ENCODE assay signal across 9 cellular contexts in genomic region chr2:96204836-96205235, GRCh38. TPM values are rescaled to one million over a fixed set of nuclear protein-coding genes. Genes with fewer than 3 reads are reported as not detected.
A peak's percentile ranks its signal among the peaks of the same experiment; 100 is the strongest.
DNase-seq lines count a peak whose midpoint lies in the region; ATAC-seq and TF ChIP-seq lines count a peak whose summit lies in the region.
"Had no signal": no experiment of that assay in that cellular context is flagged by ENCODE, and none has a peak within 500 bp of the region (broad histone marks: within the 10 kb centered on the region; RNA-seq: fewer than 3 reads in every experiment).

No MANE protein-coding gene starts in this region.

- H3K18ac ChIP-seq in IMR-90 (ENCODE audit: low read depth, low read length): no peak overlapping the region

- H3K79me1 ChIP-seq in IMR-90 (ENCODE audit: low read depth in 1 of 2, low read length in 2 of 2): peaks cover 12 to 44% of the 10 kb centered on the region in 2 experiments

- H3K9ac ChIP-seq in IMR-90 (ENCODE audit: low read depth, low read length): no peak overlapping the region

- no peak overlapping the region for H3K56ac ChIP-seq in IMR-90 (ENCODE audit: extremely low read depth, insufficient read depth, low read length)

- H3K36me3 Mint-ChIP-seq in activated CD8-positive, alpha-beta T cell treated with anti-CD3 and anti-CD28 coated beads, Interleukin-2, amount 10 ng/mL, durations not matched to agents 7 days and 5 days (ENCODE audit: low read depth): peaks cover 40% of the 10 kb centered on the region
- no peaks in the 10 kb centered on the region for H3K36me3 Mint-ChIP-seq in glutamatergic neuron (ENCODE audit: unreplicated experiment)

- H2BK15ac ChIP-seq in IMR-90 (ENCODE audit: low read depth, low read length): no peak overlapping the region

- in situ Hi-C loops in IMR-90 (cut with MboI; ENCODE audit: low sequenced_read_pairs): no loop called here

- H3K27me3 Mint-ChIP-seq in activated CD8-positive, alpha-beta T cell treated with anti-CD3 and anti-CD28 coated beads, Interleukin-2, amount 10 ng/mL, durations not matched to agents 7 days and 5 days (ENCODE audit: low read depth): no peaks in the 10 kb centered on the region
- peaks cover 9% of the 10 kb centered on the region for H3K27me3 Mint-ChIP-seq in glutamatergic neuron (ENCODE audit: unreplicated experiment)

- H2BK120ac ChIP-seq in IMR-90 (ENCODE audit: low read depth, low read length): no peak overlapping the region

- H4K5ac ChIP-seq in IMR-90 (ENCODE audit: low read depth, low read length): no peak overlapping the region

- H2BK5ac ChIP-seq in IMR-90 (ENCODE audit: low read depth, low read length, poor library complexity, severe bottlenecking): peak overlapping the region; percentile 16

- peaks cover 15% of the 10 kb centered on the region for H3K9me1 ChIP-seq in IMR-90 (ENCODE audit: insufficient read depth, low read length)

- no peak for TF ChIP-seq POLR2A in IMR-90 (IDR thresholded peaks at IDR 0.05; ENCODE audit: low read depth, low read length)
- TF ChIP-seq POLR2A in spleen (IDR thresholded peaks at IDR 0.05): no peak

- no peak for TF ChIP-seq RAD21 in IMR-90 (IDR thresholded peaks at IDR 0.05; ENCODE audit: low read length)

- intact Hi-C loops in IMR-90 (cut with micrococcal nuclease) (loop anchor here (5.0 kb wide), 1 partner anchor 58 kb away; the partner anchor contains the start of gene DUSP2), spleen (cut with DNase I; ENCODE audit: low total_unique reads) (loop anchor here (5.0 kb wide), 1 partner anchor 62 kb away; the partner anchor contains the start of genes CIAO1 and TMEM127)

- H3K4me3 Mint-ChIP-seq in activated CD8-positive, alpha-beta T cell treated with anti-CD3 and anti-CD28 coated beads, Interleukin-2, amount 10 ng/mL, durations not matched to agents 7 days and 5 days: peak overlapping the region; percentile 38
- peak overlapping the region; percentile 53 for H3K4me3 Mint-ChIP-seq in glutamatergic neuron (ENCODE audit: unreplicated experiment)

- dilution Hi-C loops in IMR-90 (cut with HindIII; ENCODE audit: low sequenced_read_pairs, unreplicated experiment): no loop called here

- H3K14ac ChIP-seq in IMR-90 (replicated peaks; ENCODE audit: low read depth, low read length): no peak overlapping the region

- H2AFZ ChIP-seq in IMR-90 (replicated peaks; ENCODE audit: low read length, poor library complexity): no peak overlapping the region

- H2AK9ac ChIP-seq in IMR-90 (replicated peaks; ENCODE audit: low read depth, low read length, poor library complexity): no peak overlapping the region

- H3K9me3 Mint-ChIP-seq in activated CD8-positive, alpha-beta T cell treated with anti-CD3 and anti-CD28 coated beads, Interleukin-2, amount 10 ng/mL, durations not matched to agents 7 days and 5 days (ENCODE audit: insufficient read depth): no peaks in the 10 kb centered on the region
- peaks cover 6% of the 10 kb centered on the region for H3K9me3 Mint-ChIP-seq in glutamatergic neuron (ENCODE audit: unreplicated experiment)

- H3K27me3 ChIP-seq in IMR-90 (ENCODE audit: control insufficient read depth, insufficient read depth, low read length) (no peaks in the 10 kb centered on the region), spleen (replicated peaks in 1 of 7) (no peaks in the 10 kb centered on the region)

- H3K4me1 ChIP-seq in IMR-90 (ENCODE audit: control insufficient read depth, insufficient read depth, low read length) (peaks cover 19% of the 10 kb centered on the region), spleen (peaks cover 65 to 89% (median 84%) of the 10 kb centered on the region in 6 donors)

- H4K8ac ChIP-seq in IMR-90 (ENCODE audit: low read depth in 2 of 2, low read length in 2 of 2): no peak overlapping the region

- WGBS in IMR-90 (ENCODE audit: extremely low coverage in 2 of 2, insufficient read length in 1 of 2), 2 experiments: no CpG with 5 or more reads among the region's 2 CpGs
- 26 to 61% (median 42%) methylated on average over 2 of the region's 2 CpGs for WGBS in spleen, 5 donors

- H4K91ac ChIP-seq in IMR-90 (ENCODE audit: insufficient read depth, low read depth, low read length): no peak overlapping the region

- POLR2A ChIA-PET in IMR-90 (lab: Charles Lee; ENCODE audit: unreplicated experiment): no interaction called here
- POLR2A ChIA-PET in activated CD8-positive, alpha-beta T cell treated with anti-CD3 and anti-CD28 coated beads, Interleukin-2, amount 10 ng/mL, durations not matched to agents 7 days and 5 days (lab: Charles Lee): no interaction called here

- BruUV-seq in IMR-90 (replicated peaks; lab: Mats Ljungman, UMichigan): no TSS peak

- H4K20me1 ChIP-seq in IMR-90 (ENCODE audit: insufficient read depth, low read length): peaks cover 71% of the 10 kb centered on the region

- H3K4ac ChIP-seq in IMR-90 (ENCODE audit: low read depth, low read length): no peak overlapping the region

- H3K9me3 ChIP-seq in IMR-90 (ENCODE audit: control insufficient read depth, insufficient read depth, low read length): no peaks in the 10 kb centered on the region
- no peaks in the 10 kb centered on the region for H3K9me3 ChIP-seq in spleen

- H3K4me3 ChIP-seq in IMR-90 (ENCODE audit: insufficient read depth, low read depth, low read length) (no peak overlapping the region), spleen (peak overlapping the region in 2 of 8 donors; percentile 15 to 49)

- no peak overlapping the region for H2BK20ac ChIP-seq in IMR-90 (ENCODE audit: low read depth, low read length)

- no peak overlapping the region for H2AK5ac ChIP-seq in IMR-90 (ENCODE audit: low read depth, low read length)

- CTCF ChIA-PET in IMR-90 (lab: Yijun Ruan, JAX): interaction anchor here (1.7 kb wide), 1 partner anchor 31 kb away, joined by 4 read pairs; no protein-coding TSS in a partner anchor
- CTCF ChIA-PET in activated CD8-positive, alpha-beta T cell treated with anti-CD3 and anti-CD28 coated beads, Interleukin-2, amount 10 ng/mL, durations not matched to agents 7 days and 5 days (lab: Charles Lee): interaction anchor here (0.5 to 4.8 kb wide), 8 partner anchors 8 to 103 kb away, joined by 3 to 24 read pairs (median 3); partner anchors contain the start of gene ASTL

- no peak for TF ChIP-seq CTCF in IMR-90 (conservative IDR thresholded peaks at IDR 0.05; ENCODE audit: low read depth, low read length)
- no peak for TF ChIP-seq CTCF in glutamatergic neuron (IDR thresholded peaks at IDR 0.05; ENCODE audit: partially characterized antibody, unreplicated experiment)
- TF ChIP-seq CTCF in spleen (IDR thresholded peaks at IDR 0.05 in 8 of 11, conservative IDR thresholded peaks at IDR 0.05 in 3 of 11): no peak

- H3K27ac ChIP-seq in IMR-90 (ENCODE audit: insufficient read depth, low read length) (no peak overlapping the region), spleen (peak overlapping the region in 7 of 8 donors; percentile 45 to 80 (median 69))

- peak overlapping the region; percentile 16 for H3K27ac Mint-ChIP-seq in activated CD8-positive, alpha-beta T cell treated with anti-CD3 and anti-CD28 coated beads, Interleukin-2, amount 10 ng/mL, durations not matched to agents 7 days and 5 days
- peak overlapping the region; percentile 9 for H3K27ac Mint-ChIP-seq in glutamatergic neuron (ENCODE audit: unreplicated experiment)

- H3K36me3 ChIP-seq in IMR-90 (ENCODE audit: control insufficient read depth, insufficient read depth, low read length) (peaks cover 1% of the 10 kb centered on the region; the same call in 1 of the 2 replicates), spleen (no peaks in the 10 kb centered on the region)

- DNase-seq in IMR-90 (no peak), glutamatergic neuron (no peak), spleen (no peak), pons (ENCODE audit: low spot score) (no peak), cerebellum (ENCODE audit: low spot score) (no peak), RPMI8226 (no peak)
- no peak for DNase-seq in activated CD8-positive, alpha-beta T cell treated with anti-CD3 and anti-CD28 coated beads, Interleukin-2, amount 10 ng/mL, durations not matched to agents 7 days and 5 days
- DNase-seq: amniotic stem cell, Kasumi-1 had no signal

- ATAC-seq in IMR-90 (ENCODE audit: low read depth): no peak
- ATAC-seq in activated CD8-positive, alpha-beta T cell treated with anti-CD3 and anti-CD28 coated beads, Interleukin-2, amount 10 ng/mL, durations not matched to agents 7 days and 5 days: no peak

- peaks cover 74% of the 10 kb centered on the region for H3K4me1 Mint-ChIP-seq in activated CD8-positive, alpha-beta T cell treated with anti-CD3 and anti-CD28 coated beads, Interleukin-2, amount 10 ng/mL, durations not matched to agents 7 days and 5 days (ENCODE audit: low read depth)
- H3K4me1 Mint-ChIP-seq in glutamatergic neuron (ENCODE audit: low read depth, unreplicated experiment): peaks cover 21% of the 10 kb centered on the region

- peak overlapping the region; percentile 80 for H3K4me2 ChIP-seq in IMR-90 (ENCODE audit: low read depth, low read length)

- H3K23ac ChIP-seq in IMR-90 (ENCODE audit: low read depth, low read length): peak overlapping the region; percentile 89; the same call in 1 of the 2 replicates

TF ChIP-seq in IMR-90, 13 proteins besides CTCF, POLR2A, EP300 and RAD21:
- TF ChIP-seq RFX5 (IDR thresholded peaks at IDR 0.05; ENCODE audit: low read depth, low read length) (no peak), FOS (IDR thresholded peaks at IDR 0.05; ENCODE audit: low read depth, low read length) (no peak), NFE2L2 (IDR thresholded peaks at IDR 0.05; ENCODE audit: low read depth, low read length) (no peak)
TF ChIP-seq in IMR-90: peak in this region for 0.

RNA-seq across cellular contexts. Expression of gene STARD7, which starts 3.8 kb away (rescaled TPM):
- total RNA-seq in IMR-90 (2012; rRNA removed) (138 and 189 TPM in 2 replicates), glutamatergic neuron (ENCODE audit: unreplicated experiment) (100 TPM), spleen (100 to 1,000 TPM in 5 of 7 donors, 10 to 100 TPM in 2; 89.8 to 174 (median 123) TPM), cerebellum (121 TPM)
- polyA plus RNA-seq in IMR-90 (2012; rRNA removed) (51.1 and 61.7 TPM in 2 replicates), spleen (10 to 100 TPM; 45.1 to 73.0 (median 52.2) TPM)
- 17.9 and 21.7 TPM in 2 replicates for polyA plus RNA-seq in IMR-90 (2012; cell fraction: cytosol; rRNA removed)
- 14.0 and 58.9 TPM in 2 replicates for polyA plus RNA-seq in IMR-90 (2012; cell fraction: nucleus; rRNA removed; ENCODE audit: low replicate concordance)
- total RNA-seq in activated CD8-positive, alpha-beta T cell treated with anti-CD3 and anti-CD28 coated beads, Interleukin-2, amount 10 ng/mL, durations not matched to agents 7 days and 5 days: 100 to 1,000 TPM; 139 to 143 TPM

RNA-seq across cellular contexts. Expression of gene DUSP2, which starts 59.6 kb away (rescaled TPM):
- total RNA-seq in IMR-90 (2012; rRNA removed) (1.8 and 2.5 TPM in 2 replicates), glutamatergic neuron (ENCODE audit: unreplicated experiment) (0.34 TPM), spleen (10 to 100 TPM; 27.2 to 88.0 (median 45.0) TPM), cerebellum (4.1 TPM)
- polyA plus RNA-seq in IMR-90 (2012; rRNA removed) (3.8 and 4.8 TPM in 2 replicates), spleen (10 to 100 TPM; 24.2 to 60.8 (median 47.6) TPM)
- 2.9 and 15.4 TPM in 2 replicates for polyA plus RNA-seq in IMR-90 (2012; cell fraction: cytosol; rRNA removed)
- polyA plus RNA-seq in IMR-90 (2012; cell fraction: nucleus; rRNA removed; ENCODE audit: low replicate concordance): 61.4 and 76.2 TPM in 2 replicates
- 10 to 100 TPM; 20.3 to 21.2 TPM for total RNA-seq in activated CD8-positive, alpha-beta T cell treated with anti-CD3 and anti-CD28 coated beads, Interleukin-2, amount 10 ng/mL, durations not matched to agents 7 days and 5 days
